In the genomic region with DNA sequence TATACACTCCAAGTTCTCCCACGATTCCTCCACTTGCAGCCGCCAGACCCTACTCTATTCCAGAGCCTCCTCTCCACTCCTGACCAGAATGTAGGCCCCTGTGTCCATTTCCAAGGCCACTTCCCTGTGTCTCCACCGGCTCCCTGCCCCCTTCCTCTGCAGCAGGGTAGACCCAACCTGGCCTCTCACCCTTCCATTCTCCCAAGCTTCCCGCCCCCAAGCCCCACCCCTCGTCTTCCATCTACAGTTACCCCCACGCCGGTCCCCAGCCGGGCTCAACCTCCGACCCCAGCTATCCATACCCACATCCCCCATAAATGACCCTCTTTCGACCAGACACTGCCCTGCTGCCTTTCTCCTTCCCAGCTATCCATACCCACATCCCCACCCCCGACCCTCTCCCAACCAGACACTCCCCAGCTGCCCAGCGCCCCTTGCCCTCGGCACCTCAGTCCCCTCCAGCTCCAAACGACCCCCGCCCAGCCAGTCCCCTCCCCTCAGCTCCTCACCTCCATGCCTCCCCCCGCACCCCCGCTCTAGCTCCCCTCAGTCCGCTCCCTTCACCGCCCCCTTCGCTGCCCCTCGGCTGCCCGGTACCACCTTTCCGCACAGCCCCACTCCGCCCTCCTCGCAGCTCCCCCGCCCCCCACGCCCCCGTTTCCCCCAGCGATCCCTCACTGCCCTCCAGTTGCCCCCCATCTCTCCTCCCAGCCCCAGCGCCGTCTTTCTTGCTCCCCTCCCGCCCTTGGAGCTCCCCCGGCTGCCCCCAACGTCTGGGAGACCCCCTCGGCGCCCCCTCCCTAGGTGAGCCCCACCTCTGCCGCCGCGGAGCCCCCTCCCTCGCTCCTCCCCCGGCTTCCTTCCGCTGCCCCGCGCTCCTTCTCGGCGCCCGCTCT, we compare ENCODE assay signal across 8 cellular contexts. TPM values are rescaled to one million over a fixed set of nuclear protein-coding genes. Genes with fewer than 3 reads are reported as not detected.
A peak's percentile ranks its signal among the peaks of the same experiment; 100 is the strongest.
DNase-seq lines count a peak whose midpoint lies in the region; ATAC-seq, FAIRE-seq and TF ChIP-seq lines count a peak whose summit lies in the region.

No MANE protein-coding gene starts in this region.

- peaks cover 10 to 24% (median 19%) of the 10 kb centered on the region in 4 donors for H3K4me1 Mint-ChIP-seq in naive thymus-derived CD8-positive, alpha-beta T cell

- H3K4me3 Mint-ChIP-seq in naive thymus-derived CD8-positive, alpha-beta T cell = peak overlapping the region; percentile 62 to 87 (median 76)

- no peak overlapping the region for H2BK15ac ChIP-seq in IMR-90 (ENCODE audit: low read depth, low read length)

- H2AFZ ChIP-seq in IMR-90 (replicated peaks; ENCODE audit: low read length, poor library complexity) = peak overlapping the region; percentile 87

- 0 out of 2 replicates have a peak overlapping the region, but pooled peaks have one; percentile 6 for H2BK20ac ChIP-seq in IMR-90 (ENCODE audit: low read depth, low read length)

- peaks cover 26% of the 10 kb centered on the region for H3K9me1 ChIP-seq in IMR-90 (ENCODE audit: insufficient read depth, low read length)

- TF ChIP-seq RAD21 in IMR-90 (IDR thresholded peaks at IDR 0.05; ENCODE audit: low read length) = no peak

- no peak overlapping the region; the same call in 1 of the 2 replicates for H3K56ac ChIP-seq in IMR-90 (ENCODE audit: extremely low read depth, insufficient read depth, low read length)

- no peak overlapping the region; the same call in 1 of the 2 replicates for H3K18ac ChIP-seq in IMR-90 (ENCODE audit: low read depth, low read length)

- peak overlapping the region; percentile 87 for H2AK9ac ChIP-seq in IMR-90 (replicated peaks; ENCODE audit: low read depth, low read length, poor library complexity)

- peak overlapping the region; percentile 38; the same call in 1 of the 2 replicates for H4K91ac ChIP-seq in IMR-90 (ENCODE audit: insufficient read depth, low read depth, low read length)

- TF ChIP-seq POLR2A in IMR-90 (IDR thresholded peaks at IDR 0.05; ENCODE audit: low read depth, low read length) (no peak), H54 (IDR thresholded peaks at IDR 0.05; ENCODE audit: low read depth, low read length) (no peak)

- no peak overlapping the region for H2BK120ac ChIP-seq in IMR-90 (ENCODE audit: low read depth, low read length)

- H4K8ac ChIP-seq in IMR-90 (ENCODE audit: low read depth in 2 of 2, low read length in 2 of 2) = peak overlapping the region in 1 of 2 experiments; percentile 52; a peak in 2 of 4 replicates

- intact Hi-C loops in IMR-90 (cut with micrococcal nuclease) = no loop called here
- intact Hi-C loops in dorsolateral prefrontal cortex (cut with DNase I) = no loop called here

- WGBS in IMR-90 (ENCODE audit: extremely low coverage in 2 of 2, insufficient read length in 1 of 2), 2 experiments = 12% methylated on average over 7 of the region's 47 CpGs; no CpG with 5 or more reads in 1 of the 2 experiments

- H3K9me3 Mint-ChIP-seq in naive thymus-derived CD8-positive, alpha-beta T cell = no peaks in the 10 kb centered on the region

- FAIRE-seq in H54 (lab: Jason Lieb, UNC) = no peak

- H4K20me1 ChIP-seq in IMR-90 (ENCODE audit: insufficient read depth, low read length) = peaks cover 2% of the 10 kb centered on the region; the same call in 1 of the 2 replicates

- H3K9me3 ChIP-seq in BE2C = no peaks in the 10 kb centered on the region
- H3K9me3 ChIP-seq in IMR-90 (ENCODE audit: control insufficient read depth, insufficient read depth, low read length) = no peaks in the 10 kb centered on the region

- no peaks in the 10 kb centered on the region for H3K27me3 ChIP-seq in BE2C
- H3K27me3 ChIP-seq in IMR-90 (ENCODE audit: control insufficient read depth, insufficient read depth, low read length) = no peaks in the 10 kb centered on the region; the same call in 1 of the 2 replicates
- H3K27me3 ChIP-seq in dorsolateral prefrontal cortex = peaks cover 0 to 46% (median 32%) of the 10 kb centered on the region in 45 donors

- peak overlapping the region; percentile 36 for H3K4me3 ChIP-seq in BE2C (ENCODE audit: low read depth, low read length)
- H3K4me3 ChIP-seq in IMR-90 (ENCODE audit: insufficient read depth, low read depth, low read length) = peak overlapping the region; percentile 99
- H3K4me3 ChIP-seq in dorsolateral prefrontal cortex = peak overlapping the region in 58 of 59 donors; percentile 12 to 69 (median 51)

- no TSS peak for BruUV-seq in IMR-90 (replicated peaks; lab: Mats Ljungman, UMichigan)

- ATAC-seq in IMR-90 (ENCODE audit: low read depth) (peak; percentile 6), GM21529 (IDR thresholded peaks at IDR 0.05; ENCODE audit: unreplicated experiment) (no peak)
- ATAC-seq in naive thymus-derived CD8-positive, alpha-beta T cell = no peak

- peak overlapping the region; percentile 32; the same call in 1 of the 2 replicates for H4K5ac ChIP-seq in IMR-90 (ENCODE audit: low read depth, low read length)

- no peaks in the 10 kb centered on the region for H3K36me3 Mint-ChIP-seq in naive thymus-derived CD8-positive, alpha-beta T cell

- dilution Hi-C loops in IMR-90 (cut with HindIII; ENCODE audit: low sequenced_read_pairs, unreplicated experiment) = no loop called here

- H3K36me3 ChIP-seq in BE2C (no peaks in the 10 kb centered on the region), IMR-90 (ENCODE audit: control insufficient read depth, insufficient read depth, low read length) (peaks cover 2% of the 10 kb centered on the region; the same call in 1 of the 2 replicates)

- TF ChIP-seq CTCF in BE2C (IDR thresholded peaks at IDR 0.05; ENCODE audit: low read depth, low read length) = no peak
- TF ChIP-seq CTCF in IMR-90 (conservative IDR thresholded peaks at IDR 0.05; ENCODE audit: low read depth, low read length) = no peak
- no peak for TF ChIP-seq CTCF in dorsolateral prefrontal cortex (IDR thresholded peaks at IDR 0.05 in 54 of 56, conservative IDR thresholded peaks at IDR 0.05 in 2 of 56; ENCODE audit: low read depth in 1 of 56, partially characterized antibody in 56 of 56)

- H3K4me2 ChIP-seq in IMR-90 (ENCODE audit: low read depth, low read length) = peak overlapping the region; percentile 88

- H2AK5ac ChIP-seq in IMR-90 (ENCODE audit: low read depth, low read length) = peak overlapping the region; percentile 58; the same call in 1 of the 2 replicates

- peak overlapping the region in 5 of 10 donors; percentile 6 to 76 (median 44) for H3K27ac Mint-ChIP-seq in naive thymus-derived CD8-positive, alpha-beta T cell

- DNase-seq in BE2C (no peak), IMR-90 (no peak), dorsolateral prefrontal cortex (no peak), H54 (ENCODE audit: insufficient read length, low spot score) (no peak), COR-L47 (lab: John Stamatoyannopoulos, UW) (no peak)
- DNase-seq in naive thymus-derived CD8-positive, alpha-beta T cell = peak in 2 of 10 donors; percentile 4 to 9
- DNase-seq in stimulated activated CD4-positive, alpha-beta T cell treated with anti-CD3 and anti-CD28 coated beads, Interleukin-15, amount 100 ng/mL, for 24 hours = no peak

- peak overlapping the region; percentile 60; the same call in 1 of the 2 replicates for H3K4ac ChIP-seq in IMR-90 (ENCODE audit: low read depth, low read length)

- H3K79me1 ChIP-seq in IMR-90 (ENCODE audit: low read depth in 1 of 2, low read length in 2 of 2) = peaks cover 26 to 54% of the 10 kb centered on the region in 2 experiments

- peak overlapping the region; percentile 90 for H2BK5ac ChIP-seq in IMR-90 (ENCODE audit: low read depth, low read length, poor library complexity, severe bottlenecking)

- in situ Hi-C loops in IMR-90 (cut with MboI; ENCODE audit: low sequenced_read_pairs) = no loop called here

- POLR2A ChIA-PET in IMR-90 (lab: Charles Lee; ENCODE audit: unreplicated experiment) = interaction anchor here (0.6 kb wide), 1 partner anchor 92 kb away, joined by 3 read pairs; no protein-coding TSS in a partner anchor
- POLR2A ChIA-PET in naive thymus-derived CD8-positive, alpha-beta T cell (lab: Charles Lee) = interaction anchor here (0.6 kb wide), 1 partner anchor 10 kb away, joined by 3 read pairs; no protein-coding TSS in a partner anchor

- H3K4me1 ChIP-seq in BE2C = peaks cover 3% of the 10 kb centered on the region; the same call in 1 of the 2 replicates
- H3K4me1 ChIP-seq in IMR-90 (ENCODE audit: control insufficient read depth, insufficient read depth, low read length) = peaks cover 4% of the 10 kb centered on the region

- peak overlapping the region; percentile 74 for H3K9ac ChIP-seq in IMR-90 (ENCODE audit: low read depth, low read length)

- CTCF ChIA-PET in IMR-90 (lab: Yijun Ruan, JAX) = no interaction called here

- H3K27ac ChIP-seq in IMR-90 (ENCODE audit: insufficient read depth, low read length) (peak overlapping the region; percentile 80), dorsolateral prefrontal cortex (no peak overlapping the region)

- peak overlapping the region; percentile 84 for H3K23ac ChIP-seq in IMR-90 (ENCODE audit: low read depth, low read length)

- H3K14ac ChIP-seq in IMR-90 (replicated peaks; ENCODE audit: low read depth, low read length) = peak overlapping the region; percentile 78

- peaks cover 17 to 31% (median 27%) of the 10 kb centered on the region in 5 donors for H3K27me3 Mint-ChIP-seq in naive thymus-derived CD8-positive, alpha-beta T cell

TF ChIP-seq in IMR-90, 13 proteins besides CTCF, POLR2A, EP300 and RAD21:
- TF ChIP-seq SMC3 (IDR thresholded peaks at IDR 0.05; ENCODE audit: low read depth, low read length) (no peak), CEBPB (IDR thresholded peaks at IDR 0.05; ENCODE audit: low read depth, low read length) (no peak)

RNA-seq across cellular contexts. Expression of a gene that starts 0.7 kb away (rescaled TPM):
- polyA plus RNA-seq in BE2C (2012; ENCODE audit: insufficient read depth, insufficient read length, low read depth) = 0.06 TPM
- 78.5 and 91.9 TPM in 2 replicates for total RNA-seq in IMR-90 (2012; rRNA removed)
- 31.4 and 33.6 TPM in 2 replicates for polyA plus RNA-seq in IMR-90 (2012; rRNA removed)
- 10.6 and 11.3 TPM in 2 replicates for polyA plus RNA-seq in IMR-90 (2012; cell fraction: cytosol; rRNA removed)
- 6.3 and 19.7 TPM in 2 replicates for polyA plus RNA-seq in IMR-90 (2012; cell fraction: nucleus; rRNA removed; ENCODE audit: low replicate concordance)
- 10 to 100 TPM in 62 of 120 experiments, 1 to 10 TPM in 58; 2.2 to 28.2 (median 10.1) TPM for total RNA-seq in dorsolateral prefrontal cortex
- total RNA-seq in naive thymus-derived CD8-positive, alpha-beta T cell = under 1 TPM; 0.05 TPM
- under 1 TPM in 1 of 3 donors, not detected in 2; 0.01 TPM for polyA plus RNA-seq in naive thymus-derived CD8-positive, alpha-beta T cell

RNA-seq across cellular contexts. Expression of a gene that starts 43.8 kb away (rescaled TPM):
- polyA plus RNA-seq in BE2C (2012; ENCODE audit: insufficient read depth, insufficient read length, low read depth) = 17.6 TPM
- 13.1 and 15.2 TPM in 2 replicates for total RNA-seq in IMR-90 (2012; rRNA removed)
- polyA plus RNA-seq in IMR-90 (2012; rRNA removed) = 16.3 and 18.3 TPM in 2 replicates
- 13.6 and 18.8 TPM in 2 replicates for polyA plus RNA-seq in IMR-90 (2012; cell fraction: cytosol; rRNA removed)
- polyA plus RNA-seq in IMR-90 (2012; cell fraction: nucleus; rRNA removed; ENCODE audit: low replicate concordance) = 11.6 and 16.9 TPM in 2 replicates
- 10 to 100 TPM in 2 of 120 experiments, 1 to 10 TPM in 118; 3.7 to 10.5 (median 6.4) TPM for total RNA-seq in dorsolateral prefrontal cortex
- 10 to 100 TPM; 16.9 to 19.5 TPM for total RNA-seq in naive thymus-derived CD8-positive, alpha-beta T cell
- 10 to 100 TPM; 42.2 to 47.5 (median 44.0) TPM for polyA plus RNA-seq in naive thymus-derived CD8-positive, alpha-beta T cell

Comparison
In these comparisons a context has a peak if more than half of its experiments do, and no peak if none do; other contexts are left out.
1. H3K4me3 ChIP-seq: peak in every context shown above with its lines; median percentile 99 in IMR-90; 51 in dorsolateral prefrontal cortex; 36 in BE2C.